In genomic region chrX:136765957-136766356, GRCh38 we compare ENCODE assay signal across 10 cellular contexts. TPM values are rescaled to one million over a fixed set of nuclear protein-coding genes. Genes with fewer than 3 reads are reported as not detected.
DNase-seq lines count a peak whose midpoint lies in the region; ATAC-seq, FAIRE-seq and TF ChIP-seq lines count a peak whose summit lies in the region.
"Had no signal": no experiment of that assay in that cellular context is flagged by ENCODE, and none has a peak within 500 bp of the region (broad histone marks: within the 10 kb centered on the region; RNA-seq: fewer than 3 reads in every experiment).

No MANE protein-coding gene starts in this region.

- ATAC-seq in memory B cell (ENCODE audit: low read depth): no peak

- H3K27ac Mint-ChIP-seq in activated naive CD8-positive, alpha-beta T cell treated with anti-CD3 and anti-CD28 coated beads for 36 hours: peak overlapping the region; percentile 25
- no peak overlapping the region for H3K27ac Mint-ChIP-seq in memory B cell

- no peaks in the 10 kb centered on the region for H3K4me1 ChIP-seq in small intestine (ENCODE audit: control insufficient read depth in 2 of 2, insufficient read depth in 1 of 2, low read depth in 1 of 2, low read length in 1 of 2)

- no peak overlapping the region for H3K4me3 ChIP-seq in AG10803 (ENCODE audit: low read length)
- H3K4me3 ChIP-seq in small intestine (ENCODE audit: low read depth in 1 of 2, low read length in 2 of 2): no peak overlapping the region

- FAIRE-seq in GM12892 (lab: Jason Lieb, UNC) (peak; percentile 27), small intestine (lab: Jason Lieb, UNC) (no peak)

- H3K36me3 ChIP-seq in small intestine (ENCODE audit: control insufficient read depth in 2 of 2, insufficient read depth in 2 of 2, low read length in 2 of 2): no peaks in the 10 kb centered on the region

- H3K27me3 ChIP-seq in small intestine (ENCODE audit: control insufficient read depth in 2 of 2, insufficient read depth in 2 of 2, low read length in 2 of 2): no peaks in the 10 kb centered on the region

- H3K4me3 Mint-ChIP-seq in activated naive CD8-positive, alpha-beta T cell treated with anti-CD3 and anti-CD28 coated beads for 36 hours: peak overlapping the region; percentile 75
- H3K4me3 Mint-ChIP-seq in memory B cell: peak overlapping the region; percentile 47

- H3K9me3 ChIP-seq in small intestine (ENCODE audit: control insufficient read depth, low read depth): no peaks in the 10 kb centered on the region

- TF ChIP-seq CTCF in AG10803 (conservative IDR thresholded peaks at IDR 0.05; ENCODE audit: low read length): no peak

- H3K27ac ChIP-seq in small intestine (ENCODE audit: low read depth in 1 of 2, low read length in 1 of 2): no peak overlapping the region

- H3K4me1 Mint-ChIP-seq in activated naive CD8-positive, alpha-beta T cell treated with anti-CD3 and anti-CD28 coated beads for 36 hours: peaks cover 43% of the 10 kb centered on the region
- H3K4me1 Mint-ChIP-seq in memory B cell: peaks cover 19% of the 10 kb centered on the region

- peaks cover 16% of the 10 kb centered on the region for H3K36me3 Mint-ChIP-seq in activated naive CD8-positive, alpha-beta T cell treated with anti-CD3 and anti-CD28 coated beads for 36 hours
- H3K36me3 Mint-ChIP-seq in memory B cell: peaks cover 1% of the 10 kb centered on the region

- H3K9me3 Mint-ChIP-seq in activated naive CD8-positive, alpha-beta T cell treated with anti-CD3 and anti-CD28 coated beads for 36 hours: no peaks in the 10 kb centered on the region
- no peaks in the 10 kb centered on the region for H3K9me3 Mint-ChIP-seq in memory B cell

- DNase-seq in AG10803 (ENCODE audit: low read depth): peak; percentile 27
- DNase-seq in GM12892 (ENCODE audit: insufficient read length): no peak
- no peak for DNase-seq in activated naive CD8-positive, alpha-beta T cell treated with anti-CD3 and anti-CD28 coated beads for 36 hours
- no peak for DNase-seq in memory B cell (ENCODE audit: low spot score in 2 of 2)
- no peak for DNase-seq in GF-D8 (lab: John Stamatoyannopoulos, UW)
- no peak for DNase-seq in small intestine
- no peak for DNase-seq in NOMO-1 treated with dmso at 0.1 percent for 144 hours (lab: John Stamatoyannopoulos, UW; ENCODE audit: unreplicated experiment)
- no peak for DNase-seq in cerebellum (ENCODE audit: low spot score)
- DNase-seq: DMS79, H7 had no signal

- TF ChIP-seq POLR2A in GM12892 (IDR thresholded peaks at IDR 0.05; ENCODE audit: low read depth, low read length): no peak

- no peaks in the 10 kb centered on the region for H3K27me3 Mint-ChIP-seq in activated naive CD8-positive, alpha-beta T cell treated with anti-CD3 and anti-CD28 coated beads for 36 hours
- H3K27me3 Mint-ChIP-seq in memory B cell: no peaks in the 10 kb centered on the region

RNA-seq across cellular contexts. Expression of gene ARHGEF6, which starts 14.8 kb away (rescaled TPM):
- 15.2 TPM for polyA plus RNA-seq in GM12892 (2012; ENCODE audit: missing spikeins)
- 10 to 100 TPM; 34.4 to 34.5 TPM for total RNA-seq in activated naive CD8-positive, alpha-beta T cell treated with anti-CD3 and anti-CD28 coated beads for 36 hours
- 1 to 10 TPM; 1.1 to 3.9 (median 3.8) TPM for polyA plus RNA-seq in small intestine
- 17.1 TPM for total RNA-seq in cerebellum
